ENCODE assay signal across 22 cellular contexts in genomic region chr10:124526621-124527267, GRCh38.
"Had no signal": no experiment of that assay in that cellular context is flagged by ENCODE, and none has a peak within 500 bp of the region (broad histone marks: within the 10 kb centered on the region; RNA-seq: fewer than 3 reads in every experiment).

No MANE protein-coding gene starts in this region.

- H3K9ac ChIP-seq: neural progenitor cell had no signal

- H3K4me1 ChIP-seq: neural progenitor cell had no signal

- H3K9me3 ChIP-seq: ovary, suprapubic skin had no signal

- H3K27me3 ChIP-seq: cardiac muscle cell, hepatocyte, neural progenitor cell, ovary, suprapubic skin had no signal

- DNase-seq: activated B cell treated with CpG ODN at 0.5 μM for 24 hours; activated CD4-positive, alpha-beta memory T cell treated with anti-CD3 and anti-CD28 coated beads, Interleukin-2, amount 10 ng/mL, durations not matched to agents 7 days and 5 days; activated CD4-positive, alpha-beta T cell treated with anti-CD3 and anti-CD28 coated beads for 48 hours; activated CD8-positive, alpha-beta memory T cell treated with anti-CD3 and anti-CD28 coated beads, Interleukin-2, amount 10 ng/mL, durations not matched to agents 7 days and 5 days; activated naive CD4-positive, alpha-beta T cell; activated naive CD8-positive, alpha-beta T cell treated with anti-CD3 and anti-CD28 coated beads for 36 hours; amniotic stem cell; endodermal cell; foreskin fibroblast; islet precursor cell; naive thymus-derived CD4-positive, alpha-beta T cell; stimulated activated CD4-positive, alpha-beta T cell treated with anti-CD3 and anti-CD28 coated beads, Interleukin-2, amount 100 ng/mL, for 24 hours; stimulated activated naive CD4-positive, alpha-beta T cell treated with Interleukin-2 at 50 U/mL for 16 hours; T-cell had no signal

- H3K4me3 ChIP-seq: cardiac muscle cell, hepatocyte, neural progenitor cell, ovary, suprapubic skin had no signal

- H3K4me2 ChIP-seq: hepatocyte, neural progenitor cell had no signal

- ATAC-seq: activated CD8-positive, alpha-beta memory T cell treated with anti-CD3 and anti-CD28 coated beads, Interleukin-2, amount 10 ng/mL, durations not matched to agents 7 days and 5 days; left lobe of liver; naive thymus-derived CD4-positive, alpha-beta T cell; SK-N-SH treated with all-trans-retinoic acid at 6 μM for 48 hours; T-cell had no signal

- H2AFZ ChIP-seq: hepatocyte, neural progenitor cell had no signal

- H3K27ac ChIP-seq: cardiac muscle cell, epithelial cell of prostate, hepatocyte, neural progenitor cell, ovary, suprapubic skin had no signal

- H3K36me3 ChIP-seq: cardiac muscle cell, neural progenitor cell, ovary, suprapubic skin had no signal
